ENCODE assay signal across 8 cellular contexts in genomic region chr10:80046629-80047441, GRCh38. TPM values are rescaled to one million over a fixed set of nuclear protein-coding genes. Genes with fewer than 3 reads are reported as not detected.
DNase-seq lines count a peak whose midpoint lies in the region; ATAC-seq and TF ChIP-seq lines count a peak whose summit lies in the region.

No MANE protein-coding gene starts in this region.

- no peaks in the 10 kb centered on the region for H3K36me3 Mint-ChIP-seq in WTC11

- dilution Hi-C loops in mammary epithelial cell (cut with HindIII; ENCODE audit: low sequenced_read_pairs): no loop called here

- DNase-seq in HEK293T (ENCODE audit: extremely low spot score): peak; percentile 78
- peak; percentile 27 for DNase-seq in NCI-H146 treated with DMSO at 0.1 percent for 48 hours (lab: John Stamatoyannopoulos, UW; ENCODE audit: unreplicated experiment)
- peak; percentile 85 for DNase-seq in WTC11 (ENCODE audit: low spot score)
- DNase-seq in mammary epithelial cell: peak; percentile 40
- peak; percentile 12 for DNase-seq in kidney epithelial cell (ENCODE audit: low read depth)
- peak; percentile 65 for DNase-seq in stimulated activated CD4-positive, alpha-beta T cell treated with anti-CD3 and anti-CD28 coated beads, Interleukin-1b, Interleukin-23, amount 100 ng/mL, for 48 hours
- DNase-seq in NCI-H128 (lab: John Stamatoyannopoulos, UW; ENCODE audit: unreplicated experiment): no peak

- no TSS peak for BruUV-seq in mammary epithelial cell (replicated peaks; lab: Mats Ljungman, UMichigan)

- no peaks in the 10 kb centered on the region for H4K20me1 ChIP-seq in mammary epithelial cell (ENCODE audit: insufficient read depth, low read length)

- no peaks in the 10 kb centered on the region for H3K9me3 Mint-ChIP-seq in WTC11

- in situ Hi-C loops in mammary epithelial cell (cut with MboI; ENCODE audit: low sequenced_read_pairs in 2 of 2): no loop called here

- H3K27ac ChIP-seq in mammary epithelial cell (ENCODE audit: insufficient read depth, low read depth, low read length): no peak overlapping the region

- H3K36me3 ChIP-seq in mammary epithelial cell (ENCODE audit: insufficient read depth, low read length): no peaks in the 10 kb centered on the region
- H3K36me3 ChIP-seq in kidney epithelial cell (ENCODE audit: control insufficient read depth, insufficient read depth, low read length): no peaks in the 10 kb centered on the region

- intact Hi-C loops in mammary epithelial cell (cut with micrococcal nuclease): loop anchor here (5.0 kb wide), 1 partner anchor 485 kb away; the partner anchor contains the start of gene SFTPA2

- H3K27ac Mint-ChIP-seq in WTC11: no peak overlapping the region

- H3K27me3 Mint-ChIP-seq in WTC11 (ENCODE audit: low read depth): peaks cover 10% of the 10 kb centered on the region

- H3K4me1 Mint-ChIP-seq in WTC11: peaks cover 6% of the 10 kb centered on the region; the same call in 1 of the 2 replicates

- H3K4me1 ChIP-seq in mammary epithelial cell (ENCODE audit: insufficient read depth, low read length): no peaks in the 10 kb centered on the region

- peak; percentile 88 for TF ChIP-seq CTCF in GM12875 (IDR thresholded peaks at IDR 0.05; ENCODE audit: borderline replicate concordance, insufficient read depth, low read depth, low read length)
- TF ChIP-seq CTCF in WTC11 (IDR thresholded peaks at IDR 0.05): peak; percentile 87
- TF ChIP-seq CTCF in mammary epithelial cell (conservative IDR thresholded peaks at IDR 0.05 in 1 of 2, IDR thresholded peaks at IDR 0.05 in 1 of 2; ENCODE audit: extremely low read depth in 1 of 2, insufficient read depth in 1 of 2, low read depth in 1 of 2, low read length in 2 of 2): peak; percentile 95 to 98
- peak; percentile 96 for TF ChIP-seq CTCF in kidney epithelial cell (IDR thresholded peaks at IDR 0.05; ENCODE audit: insufficient read depth, low read length, poor library complexity, severe bottlenecking)

- H3K9ac ChIP-seq in mammary epithelial cell (ENCODE audit: insufficient read depth, low read length): no peak overlapping the region

- H3K4me3 ChIP-seq in GM12875 (ENCODE audit: low read depth, low read length) (no peak overlapping the region), mammary epithelial cell (replicated peaks in 1 of 3; ENCODE audit: insufficient read depth in 1 of 3, low read depth in 2 of 3, low read length in 3 of 3) (no peak overlapping the region), kidney epithelial cell (ENCODE audit: low read depth, low read length) (no peak overlapping the region)

- CTCF ChIA-PET in HEK293T (lab: Yijun Ruan, JAX) (interaction anchor here (0.5 to 2.7 kb wide), 9 partner anchors 8 to 292 kb away, joined by 3 to 17 read pairs (median 3); no protein-coding TSS in a partner anchor), WTC11 (lab: Charles Lee) (interaction anchor here (0.5 to 2.1 kb wide), 11 partner anchors 9 to 176 kb away, joined by 3 to 14 read pairs (median 5); no protein-coding TSS in a partner anchor), mammary epithelial cell (lab: Charles Lee; ENCODE audit: low non-redundant PET) (no interaction called here)

- no peak overlapping the region for H3K4me3 Mint-ChIP-seq in WTC11

- H3K79me2 ChIP-seq in mammary epithelial cell (ENCODE audit: insufficient read depth, low read length): no peaks in the 10 kb centered on the region

- peak; percentile 95 for ATAC-seq in WTC11

- no peak overlapping the region for H3K4me2 ChIP-seq in mammary epithelial cell (ENCODE audit: insufficient read depth, low read depth, low read length)

- POLR2A ChIA-PET in HEK293T (lab: Yijun Ruan, JAX) (interaction anchor here (1.6 kb wide), 1 partner anchor 32 kb away, joined by 4 read pairs; the partner anchor contains the start of gene TMEM254), WTC11 (lab: Charles Lee) (no interaction called here)

- H3K9me3 ChIP-seq in mammary epithelial cell (replicated peaks; ENCODE audit: insufficient read depth, low read length): no peaks in the 10 kb centered on the region

- H2AFZ ChIP-seq in mammary epithelial cell (ENCODE audit: low read depth, low read length): no peak overlapping the region

- no peaks in the 10 kb centered on the region for H3K27me3 ChIP-seq in mammary epithelial cell (ENCODE audit: insufficient read depth, low read length)
- peaks cover 2% of the 10 kb centered on the region for H3K27me3 ChIP-seq in kidney epithelial cell (ENCODE audit: control insufficient read depth, insufficient read depth, low read length)

- 28% methylated on average over 9 of the region's 10 CpGs for WGBS in mammary epithelial cell (ENCODE audit: low coverage, missing lambda C conversion rate)

TF ChIP-seq in HEK293T, 16 proteins besides CTCF, POLR2A, EP300 and RAD21:
- TF ChIP-seq L3MBTL2 (conservative IDR thresholded peaks at IDR 0.05): no peak
- no peak for TF ChIP-seq FOXA1 (IDR thresholded peaks at IDR 0.05)
- TF ChIP-seq ZNF384 (IDR thresholded peaks at IDR 0.05): no peak
- TF ChIP-seq ELF4 (IDR thresholded peaks at IDR 0.05): no peak
- TF ChIP-seq TARDBP (IDR thresholded peaks at IDR 0.05): no peak
- TF ChIP-seq FOXK2 (IDR thresholded peaks at IDR 0.05): no peak
- TF ChIP-seq PKNOX1 (IDR thresholded peaks at IDR 0.05): no peak
- TF ChIP-seq SP1 (IDR thresholded peaks at IDR 0.05): no peak
- no peak for TF ChIP-seq SUZ12 (IDR thresholded peaks at IDR 0.05)
- no peak for TF ChIP-seq FOXM1 (IDR thresholded peaks at IDR 0.05; ENCODE audit: borderline replicate concordance)
- no peak for TF ChIP-seq CTBP1 (IDR thresholded peaks at IDR 0.05; ENCODE audit: borderline replicate concordance)
- TF ChIP-seq LEF1 (IDR thresholded peaks at IDR 0.05; ENCODE audit: borderline replicate concordance): no peak
- no peak for TF ChIP-seq BHLHE40 (IDR thresholded peaks at IDR 0.05; ENCODE audit: borderline replicate concordance)
- no peak for TF ChIP-seq HDGF (IDR thresholded peaks at IDR 0.05; ENCODE audit: borderline replicate concordance)
- TF ChIP-seq ARNT (IDR thresholded peaks at IDR 0.05): no peak
- no peak for TF ChIP-seq NFRKB (IDR thresholded peaks at IDR 0.05)

TF ChIP-seq in WTC11, 78 proteins besides CTCF, POLR2A, EP300 and RAD21:
- TF ChIP-seq ZNF121 (CRISPR knock-in tag; IDR thresholded peaks at IDR 0.05) (peak; percentile 81), TEAD1 (CRISPR knock-in tag; IDR thresholded peaks at IDR 0.05) (peak; percentile 24; the same call in 1 of the 2 replicates), ZNF232 (CRISPR knock-in tag; IDR thresholded peaks at IDR 0.05) (no peak)

RNA-seq across cellular contexts. Expression of gene TMEM254, which starts 31.6 kb away (rescaled TPM):
- total RNA-seq in WTC11 (2021) (18.5 to 23.3 TPM (median 22.2 TPM) in 3 replicates), mammary epithelial cell (10 to 100 TPM; 15.5 to 18.1 TPM), kidney epithelial cell (23.9 and 24.6 TPM in 2 replicates)
- 21.3 TPM for polyA plus RNA-seq in mammary epithelial cell
- 5.3 TPM for polyA minus RNA-seq in mammary epithelial cell
